21 cellular contexts compared by ENCODE assay signal in genomic region chr3:155069729-155070128, GRCh38. TPM values are rescaled to one million over a fixed set of nuclear protein-coding genes. Genes with fewer than 3 reads are reported as not detected.
DNase-seq lines count a peak whose midpoint lies in the region; ATAC-seq, FAIRE-seq and TF ChIP-seq lines count a peak whose summit lies in the region.
"Had no signal": no experiment of that assay in that cellular context is flagged by ENCODE, and none has a peak within 500 bp of the region (broad histone marks: within the 10 kb centered on the region; RNA-seq: fewer than 3 reads in every experiment).

No MANE protein-coding gene starts in this region.

- no peaks in the 10 kb centered on the region for H3K27me3 ChIP-seq in astrocyte (ENCODE audit: insufficient read depth, low read length)
- no peaks in the 10 kb centered on the region for H3K27me3 ChIP-seq in upper lobe of right lung
- H3K27me3 ChIP-seq in stomach: no peaks in the 10 kb centered on the region

- H3K9me3 ChIP-seq in astrocyte (ENCODE audit: insufficient read depth, low read depth, low read length): no peaks in the 10 kb centered on the region
- no peaks in the 10 kb centered on the region for H3K9me3 ChIP-seq in upper lobe of right lung
- H3K9me3 ChIP-seq in stomach: peaks cover 0 to 3% (median 0%) of the 10 kb centered on the region in 4 donors

- no peak for TF ChIP-seq CTCF in astrocyte (IDR thresholded peaks at IDR 0.05; ENCODE audit: insufficient read depth, low read depth, low read length)
- TF ChIP-seq CTCF in upper lobe of right lung (IDR thresholded peaks at IDR 0.05): no peak
- TF ChIP-seq CTCF in stomach (IDR thresholded peaks at IDR 0.05): no peak

- TF ChIP-seq EP300 in stomach (IDR thresholded peaks at IDR 0.05): no peak

- intact Hi-C loops in upper lobe of right lung (cut with DNase I) (no loop called here), stomach (cut with DNase I; ENCODE audit: low total_unique reads) (no loop called here)

- no peak for FAIRE-seq in astrocyte (lab: Jason Lieb, UNC)
- FAIRE-seq: small intestine had no signal

- H3K27me3 Mint-ChIP-seq in astrocyte (ENCODE audit: low read depth, unreplicated experiment): no peaks in the 10 kb centered on the region
- H3K27me3 Mint-ChIP-seq: CD4-positive, alpha-beta T cell; naive thymus-derived CD4-positive, alpha-beta T cell had no signal

- H3K4me1 Mint-ChIP-seq in astrocyte (ENCODE audit: low read depth, unreplicated experiment): peaks cover 55% of the 10 kb centered on the region

- H3K27ac ChIP-seq in astrocyte (ENCODE audit: low read depth, low read length) (peak overlapping the region; percentile 93), upper lobe of right lung (no peak overlapping the region), stomach (no peak overlapping the region)
- H3K27ac ChIP-seq: 22Rv1 had no signal

- H4K20me1 ChIP-seq in astrocyte (ENCODE audit: insufficient read depth, low read length): no peaks in the 10 kb centered on the region

- no peaks in the 10 kb centered on the region for H3K36me3 ChIP-seq in astrocyte (ENCODE audit: insufficient read depth, low read length)
- H3K36me3 ChIP-seq in upper lobe of right lung: no peaks in the 10 kb centered on the region
- H3K36me3 ChIP-seq in stomach: no peaks in the 10 kb centered on the region

- no peak for TF ChIP-seq POLR2A in stomach (IDR thresholded peaks at IDR 0.05)

- H3K27ac Mint-ChIP-seq in astrocyte (ENCODE audit: unreplicated experiment): peak overlapping the region; percentile 96
- H3K27ac Mint-ChIP-seq: CD4-positive, alpha-beta T cell; naive thymus-derived CD4-positive, alpha-beta T cell had no signal

- no peak overlapping the region for H3K9ac ChIP-seq in astrocyte (ENCODE audit: low read length)

- WGBS in stomach, 5 donors: 55 to 72% (median 56%) methylated on average over 3 of the region's 3 CpGs

- peak overlapping the region; percentile 16 for H2AFZ ChIP-seq in astrocyte (ENCODE audit: low read depth, low read length)

- peak; percentile 38 for ATAC-seq in upper lobe of right lung
- ATAC-seq: naive thymus-derived CD4-positive, alpha-beta T cell had no signal

- peak overlapping the region; percentile 3 for H3K4me2 ChIP-seq in astrocyte (ENCODE audit: low read length)

- no peak overlapping the region for H3K4me3 Mint-ChIP-seq in astrocyte (ENCODE audit: unreplicated experiment)
- H3K4me3 Mint-ChIP-seq: CD4-positive, alpha-beta T cell; naive thymus-derived CD4-positive, alpha-beta T cell had no signal

- peak; percentile 1 for DNase-seq in DMS53 (lab: John Stamatoyannopoulos, UW)
- DNase-seq in DMS53 treated with DMSO at 0.1 percent for 48 hours (lab: John Stamatoyannopoulos, UW; ENCODE audit: unreplicated experiment): no peak
- DNase-seq in astrocyte (ENCODE audit: low read depth): peak; percentile 46
- peak; percentile 92 for DNase-seq in foreskin melanocyte
- no peak for DNase-seq in upper lobe of right lung
- DNase-seq in stomach: no peak
- no peak for DNase-seq in NCI-H2196 (lab: John Stamatoyannopoulos, UW; ENCODE audit: unreplicated experiment)
- DNase-seq in cortex of kidney (lab: John Stamatoyannopoulos, UW): no peak
- DNase-seq: aorta; CD4-positive, alpha-beta T cell; effector CD4-positive, alpha-beta T cell; glutamatergic neuron; GOT3; Kasumi-1; kidney glomerular epithelial cell; naive thymus-derived CD4-positive, alpha-beta T cell; NCI-H1694 treated with DMSO at 0.1 percent for 48 hours; NCI-H69; RPMI8226; small intestine had no signal

- peaks cover 22% of the 10 kb centered on the region for H3K4me1 ChIP-seq in astrocyte (ENCODE audit: insufficient read depth, low read length)
- no peaks in the 10 kb centered on the region for H3K4me1 ChIP-seq in upper lobe of right lung
- H3K4me1 ChIP-seq in stomach: no peaks in the 10 kb centered on the region

- H3K79me2 ChIP-seq in astrocyte (ENCODE audit: insufficient read depth, low read length): no peaks in the 10 kb centered on the region

- H3K4me3 ChIP-seq in astrocyte (ENCODE audit: insufficient read depth, low read depth, low read length) (no peak overlapping the region), upper lobe of right lung (no peak overlapping the region), stomach (no peak overlapping the region)

- peaks cover 1% of the 10 kb centered on the region for H3K9me3 Mint-ChIP-seq in astrocyte (ENCODE audit: unreplicated experiment)
- H3K9me3 Mint-ChIP-seq: CD4-positive, alpha-beta T cell had no signal

- H3K36me3 Mint-ChIP-seq in astrocyte (ENCODE audit: low read depth, unreplicated experiment): no peaks in the 10 kb centered on the region
- H3K36me3 Mint-ChIP-seq: naive thymus-derived CD4-positive, alpha-beta T cell had no signal

RNA-seq across cellular contexts. Expression of gene MME, which starts 10.4 kb away (rescaled TPM):
- 54.3 and 55.5 TPM in 2 replicates for total RNA-seq in astrocyte
- 79.1 TPM for total RNA-seq in upper lobe of right lung
- 10 to 100 TPM in 2 of 5 donors, 1 to 10 TPM in 1, under 1 TPM in 1, not detected in 1; under 0.01 to 49.4 (median 9.3) TPM for total RNA-seq in stomach
- polyA plus RNA-seq in stomach: 1 to 10 TPM in 2 of 3 donors, under 1 TPM in 1; 0.76 to 4.5 (median 1.3) TPM
- polyA plus RNA-seq: naive thymus-derived CD4-positive, alpha-beta T cell had no signal

Comparison
In these comparisons a context has a peak if more than half of its experiments do, and no peak if none do; other contexts are left out.
1. DNase-seq: peak in DMS53 (single experiment), astrocyte (single experiment) and foreskin melanocyte (single experiment); none in DMS53 treated with DMSO at 0.1 percent for 48 hours (single experiment), upper lobe of right lung (single experiment), stomach (single experiment), NCI-H2196 (single experiment) and cortex of kidney (single experiment).